21 cellular contexts compared by ENCODE assay signal in genomic region chr22:28360846-28361424, GRCh38.
"Had no signal": no experiment of that assay in that cellular context is flagged by ENCODE, and none has a peak within 500 bp of the region (broad histone marks: within the 10 kb centered on the region; RNA-seq: fewer than 3 reads in every experiment).

No MANE protein-coding gene starts in this region.

- H3K4me3 Mint-ChIP-seq: activated CD8-positive, alpha-beta T cell treated with anti-CD3 and anti-CD28 coated beads for 36 hours; activated naive CD4-positive, alpha-beta T cell treated with anti-CD3 and anti-CD28 coated beads, Interleukin-2, amount 50 U/mL, for 24 hours; neural progenitor cell; T-helper 17 cell had no signal

- ATAC-seq: activated CD8-positive, alpha-beta T cell treated with anti-CD3 and anti-CD28 coated beads for 36 hours; heart right ventricle; naive thymus-derived CD4-positive, alpha-beta T cell; right cardiac atrium; T-helper 17 cell had no signal

- H3K27me3 Mint-ChIP-seq: activated naive CD4-positive, alpha-beta T cell treated with anti-CD3 and anti-CD28 coated beads, Interleukin-2, amount 50 U/mL, for 24 hours had no signal

- DNase-seq: activated CD4-positive, CD25-positive, alpha-beta regulatory T cell treated with anti-CD3 and anti-CD28 coated beads, Interleukin-2, amount 50 U/mL, for 72 hours; activated CD8-positive, alpha-beta T cell treated with anti-CD3 and anti-CD28 coated beads for 36 hours; activated effector memory CD4-positive, alpha-beta T cell treated with Interleukin-2 at 50 U/mL for 16 hours; activated T-cell treated with anti-CD3 and anti-CD28 coated beads for 4 hours; anterior cingulate cortex; effector CD8-positive, alpha-beta T cell; esophagus squamous epithelium; foreskin melanocyte; heart right ventricle; midbrain; naive thymus-derived CD4-positive, alpha-beta T cell; occipital lobe; right cardiac atrium; SK-N-SH; stimulated activated naive CD4-positive, alpha-beta T cell treated with Interleukin-2 at 50 U/mL for 16 hours; SW 1271; T-helper 17 cell; testis; transverse colon had no signal

- H3K4me1 Mint-ChIP-seq: activated naive CD4-positive, alpha-beta T cell treated with anti-CD3 and anti-CD28 coated beads, Interleukin-2, amount 50 U/mL, for 24 hours; T-helper 17 cell had no signal

- H3K27ac Mint-ChIP-seq: activated CD8-positive, alpha-beta T cell treated with anti-CD3 and anti-CD28 coated beads for 36 hours; activated naive CD4-positive, alpha-beta T cell treated with anti-CD3 and anti-CD28 coated beads, Interleukin-2, amount 50 U/mL, for 24 hours; neural progenitor cell; T-helper 17 cell had no signal
